Comparison of ENCODE assay signal across 21 cellular contexts in the genomic region with DNA sequence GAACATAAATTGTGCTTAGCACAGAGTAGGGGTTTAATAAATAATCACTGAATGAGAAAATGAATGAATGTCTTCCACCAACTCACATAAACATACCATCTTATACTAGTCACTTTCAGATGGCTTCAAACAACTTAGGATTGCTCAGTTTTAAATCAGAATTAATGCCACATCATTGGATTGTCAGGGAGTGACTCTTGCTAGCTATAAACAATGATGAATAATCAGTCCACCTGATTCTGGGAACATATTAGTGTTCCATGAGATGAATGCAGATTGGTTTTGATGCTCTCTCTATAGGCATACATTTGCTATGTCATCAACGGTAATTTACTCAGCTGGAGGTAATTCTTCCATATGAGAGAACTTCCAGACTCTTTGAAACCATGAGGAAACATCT.
A peak's percentile ranks its signal among the peaks of the same experiment; 100 is the strongest.
DNase-seq lines count a peak whose midpoint lies in the region; ATAC-seq, FAIRE-seq and TF ChIP-seq lines count a peak whose summit lies in the region.
"Had no signal": no experiment of that assay in that cellular context is flagged by ENCODE, and none has a peak within 500 bp of the region (broad histone marks: within the 10 kb centered on the region; RNA-seq: fewer than 3 reads in every experiment).

No MANE protein-coding gene starts in this region.

- peaks cover 9% of the 10 kb centered on the region for H3K4me1 ChIP-seq in PC-3 (ENCODE audit: insufficient read depth, low read length)
- H3K4me1 ChIP-seq: tibial nerve had no signal

- TF ChIP-seq POLR2A in H54 (IDR thresholded peaks at IDR 0.05; ENCODE audit: low read depth, low read length), result no peak

- TF ChIP-seq CTCF in PC-3 (conservative IDR thresholded peaks at IDR 0.05; ENCODE audit: low read depth, low read length) (no peak), coronary artery (IDR thresholded peaks at IDR 0.05) (no peak)

- no peaks in the 10 kb centered on the region for H3K9me3 ChIP-seq in PC-3 (ENCODE audit: low read length)
- H3K9me3 ChIP-seq: tibial nerve had no signal

- H3K4me1 Mint-ChIP-seq in naive thymus-derived CD8-positive, alpha-beta T cell, result no peaks in the 10 kb centered on the region
- H3K4me1 Mint-ChIP-seq: activated CD4-positive, alpha-beta T cell treated with anti-CD3 and anti-CD28 coated beads, Interleukin-2, amount 10 ng/mL, durations not matched to agents 24 days and 14 days; activated CD8-positive, alpha-beta memory T cell treated with anti-CD3 and anti-CD28 coated beads, Interleukin-2, amount 10 ng/mL, durations not matched to agents 7 days and 5 days; central memory CD8-positive, alpha-beta T cell; memory B cell had no signal

- H3K36me3 Mint-ChIP-seq in naive thymus-derived CD8-positive, alpha-beta T cell, result no peaks in the 10 kb centered on the region
- H3K36me3 Mint-ChIP-seq: activated CD8-positive, alpha-beta memory T cell treated with anti-CD3 and anti-CD28 coated beads, Interleukin-2, amount 10 ng/mL, durations not matched to agents 7 days and 5 days; activated naive CD4-positive, alpha-beta T cell treated with anti-CD3 and anti-CD28 coated beads, Interleukin-2, amount 50 U/mL, for 72 hours; memory B cell had no signal

- H3K27ac ChIP-seq in PC-3 (ENCODE audit: low read length) (peak overlapping the region; percentile 27; the same call in 1 of the 2 replicates), coronary artery (no peak overlapping the region)
- H3K27ac ChIP-seq: tibial nerve, VCaP had no signal

- CTCF ChIA-PET in PC-3 (lab: Charles Lee), result no interaction called here

- H3K4me3 ChIP-seq in PC-3 (ENCODE audit: low read length) (no peak overlapping the region), coronary artery (no peak overlapping the region)
- H3K4me3 ChIP-seq: dorsolateral prefrontal cortex, tibial nerve had no signal

- H3K4me2 ChIP-seq in PC-3 (ENCODE audit: low read length), result no peak overlapping the region

- H3K27me3 ChIP-seq in PC-3 (ENCODE audit: low read length), result no peaks in the 10 kb centered on the region
- H3K27me3 ChIP-seq: dorsolateral prefrontal cortex, tibial nerve had no signal

- peak; percentile 45 for ATAC-seq in PC-3
- no peak for ATAC-seq in naive thymus-derived CD8-positive, alpha-beta T cell
- no peak for ATAC-seq in HG03025 (IDR thresholded peaks at IDR 0.05; ENCODE audit: low FRiP score, unreplicated experiment)
- ATAC-seq: activated CD8-positive, alpha-beta memory T cell treated with anti-CD3 and anti-CD28 coated beads, Interleukin-2, amount 10 ng/mL, durations not matched to agents 7 days and 5 days; activated naive CD4-positive, alpha-beta T cell treated with anti-CD3 and anti-CD28 coated beads, Interleukin-2, amount 50 U/mL, for 72 hours; left cardiac atrium had no signal

- H3K4me3 Mint-ChIP-seq in naive thymus-derived CD8-positive, alpha-beta T cell, result no peak overlapping the region
- H3K4me3 Mint-ChIP-seq: activated CD4-positive, alpha-beta T cell treated with anti-CD3 and anti-CD28 coated beads, Interleukin-2, amount 10 ng/mL, durations not matched to agents 24 days and 14 days; activated CD8-positive, alpha-beta memory T cell treated with anti-CD3 and anti-CD28 coated beads, Interleukin-2, amount 10 ng/mL, durations not matched to agents 7 days and 5 days; activated T-helper 1 cell treated with anti-CD3 and anti-CD28 coated beads, Interleukin-12 subunit alpha, Interleukin-12 subunit beta, Interleukin-2, Interleukin-4 antibody, amounts not matched to agents 30 ng/mL and 10 ng/mL and 1 ng/mL, durations not matched to agents 14 hours and 24 hours and 36 hours; central memory CD8-positive, alpha-beta T cell; memory B cell had no signal

- H3K9me2 ChIP-seq in PC-3 (replicated peaks; ENCODE audit: low read length), result no peaks in the 10 kb centered on the region

- POLR2A ChIA-PET in PC-3 (lab: Charles Lee; ENCODE audit: unreplicated experiment), result no interaction called here
- POLR2A ChIA-PET in naive thymus-derived CD8-positive, alpha-beta T cell (lab: Charles Lee), result no interaction called here

- no peak for DNase-seq in H54 (ENCODE audit: insufficient read length, low spot score)
- peak; percentile 57 for DNase-seq in M059J (ENCODE audit: low read depth)
- DNase-seq in PC-3, result peak; percentile 51
- DNase-seq in iris pigment epithelial cell (ENCODE audit: low read depth), result peak; percentile 19
- DNase-seq in naive thymus-derived CD8-positive, alpha-beta T cell, result no peak
- DNase-seq in coronary artery (ENCODE audit: low spot score), result no peak
- DNase-seq: activated CD4-positive, alpha-beta T cell treated with anti-CD3 and anti-CD28 coated beads, Interleukin-2, amount 10 ng/mL, durations not matched to agents 24 days and 14 days; activated CD8-positive, alpha-beta memory T cell treated with anti-CD3 and anti-CD28 coated beads, Interleukin-2, amount 10 ng/mL, durations not matched to agents 7 days and 5 days; aorta; dorsolateral prefrontal cortex; left cardiac atrium; NCI-H187; NCI-H510A; occipital lobe had no signal

- no peaks in the 10 kb centered on the region for H3K27me3 Mint-ChIP-seq in naive thymus-derived CD8-positive, alpha-beta T cell
- H3K27me3 Mint-ChIP-seq: activated CD4-positive, alpha-beta T cell treated with anti-CD3 and anti-CD28 coated beads, Interleukin-2, amount 10 ng/mL, durations not matched to agents 24 days and 14 days; activated CD8-positive, alpha-beta memory T cell treated with anti-CD3 and anti-CD28 coated beads, Interleukin-2, amount 10 ng/mL, durations not matched to agents 7 days and 5 days; central memory CD8-positive, alpha-beta T cell; memory B cell had no signal

- no peak overlapping the region for H2AFZ ChIP-seq in PC-3 (ENCODE audit: low read length)

- intact Hi-C loops in PC-3 (cut with micrococcal nuclease), result no loop called here

- H3K27ac Mint-ChIP-seq in naive thymus-derived CD8-positive, alpha-beta T cell, result no peak overlapping the region
- H3K27ac Mint-ChIP-seq: activated CD4-positive, alpha-beta T cell treated with anti-CD3 and anti-CD28 coated beads, Interleukin-2, amount 10 ng/mL, durations not matched to agents 24 days and 14 days; activated CD8-positive, alpha-beta memory T cell treated with anti-CD3 and anti-CD28 coated beads, Interleukin-2, amount 10 ng/mL, durations not matched to agents 7 days and 5 days; activated naive CD4-positive, alpha-beta T cell treated with anti-CD3 and anti-CD28 coated beads, Interleukin-2, amount 50 U/mL, for 72 hours; activated T-helper 1 cell treated with anti-CD3 and anti-CD28 coated beads, Interleukin-12 subunit alpha, Interleukin-12 subunit beta, Interleukin-2, Interleukin-4 antibody, amounts not matched to agents 30 ng/mL and 10 ng/mL and 1 ng/mL, durations not matched to agents 14 hours and 24 hours and 36 hours; memory B cell had no signal

- H3K79me2 ChIP-seq in PC-3 (ENCODE audit: low read length), result no peaks in the 10 kb centered on the region

- FAIRE-seq in H54 (lab: Jason Lieb, UNC), result peak; percentile 91

- H3K9ac ChIP-seq in PC-3 (ENCODE audit: low read length), result no peak overlapping the region

- H3F3A ChIP-seq in PC-3 (ENCODE audit: low read length, unreplicated experiment), result no peaks in the 10 kb centered on the region

- H3K36me3 ChIP-seq in PC-3 (ENCODE audit: low read depth, low read length), result no peaks in the 10 kb centered on the region
- H3K36me3 ChIP-seq: tibial nerve had no signal

- peaks cover 0 to 11% (median 2%) of the 10 kb centered on the region in 9 donors for H3K9me3 Mint-ChIP-seq in naive thymus-derived CD8-positive, alpha-beta T cell
- H3K9me3 Mint-ChIP-seq: activated CD4-positive, alpha-beta T cell treated with anti-CD3 and anti-CD28 coated beads, Interleukin-2, amount 10 ng/mL, durations not matched to agents 24 days and 14 days; activated T-helper 1 cell treated with anti-CD3 and anti-CD28 coated beads, Interleukin-12 subunit alpha, Interleukin-12 subunit beta, Interleukin-2, Interleukin-4 antibody, amounts not matched to agents 30 ng/mL and 10 ng/mL and 1 ng/mL, durations not matched to agents 14 hours and 24 hours and 36 hours had no signal

- no peaks in the 10 kb centered on the region for H4K20me1 ChIP-seq in PC-3 (ENCODE audit: low read length)

- BruUV-seq in PC-3 (replicated peaks; lab: Mats Ljungman, UMichigan), result no TSS peak

Comparison
In these comparisons a context has a peak if more than half of its experiments do, and no peak if none do; other contexts are left out.
1. DNase-seq: peak in M059J (single experiment), PC-3 (single experiment) and iris pigment epithelial cell (single experiment); none in H54 (single experiment), naive thymus-derived CD8-positive, alpha-beta T cell (0 of 10) and coronary artery (single experiment).